In the genomic region with DNA sequence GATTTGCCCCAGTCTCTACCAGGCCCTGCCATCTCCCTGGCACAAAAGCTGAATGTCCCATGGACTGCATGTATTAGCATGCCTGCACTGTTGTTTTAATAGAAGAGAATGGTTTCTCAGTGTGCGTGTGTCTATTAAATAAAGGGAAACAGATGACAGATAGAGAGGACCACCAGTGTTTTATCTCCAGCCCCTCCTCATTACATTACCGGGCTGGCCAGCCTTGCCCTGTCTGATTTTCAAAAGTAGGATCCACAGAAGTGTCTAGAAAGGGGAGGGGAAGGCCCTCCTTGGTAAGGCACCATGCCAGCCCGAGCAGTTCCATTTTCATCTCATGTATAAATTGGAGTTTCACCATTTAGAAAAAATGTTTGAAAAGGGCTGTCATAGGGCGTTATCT, we compare ENCODE assay signal across 16 cellular contexts.
DNase-seq lines count a peak whose midpoint lies in the region; ATAC-seq and TF ChIP-seq lines count a peak whose summit lies in the region.
"Had no signal": no experiment of that assay in that cellular context is flagged by ENCODE, and none has a peak within 500 bp of the region (broad histone marks: within the 10 kb centered on the region; RNA-seq: fewer than 3 reads in every experiment).

No MANE protein-coding gene starts in this region.

- POLR2A ChIA-PET in activated CD8-positive, alpha-beta T cell treated with anti-CD3 and anti-CD28 coated beads, Interleukin-2, amount 10 ng/mL, durations not matched to agents 7 days and 5 days (lab: Charles Lee), result interaction anchor here (0.6 to 1.2 kb wide), 5 partner anchors 9 to 66 kb away, joined by 3 to 4 read pairs (median 3); no protein-coding TSS in a partner anchor
- POLR2A ChIA-PET in activated CD8-positive, alpha-beta T cell treated with anti-CD3 and anti-CD28 coated beads for 36 hours (lab: Charles Lee), result interaction anchor here (0.6 to 3.8 kb wide), 3 partner anchors 16 to 93 kb away, joined by 3 to 18 read pairs (median 3); no protein-coding TSS in a partner anchor

- TF ChIP-seq CTCF in activated CD8-positive, alpha-beta T cell treated with anti-CD3 and anti-CD28 coated beads for 36 hours (IDR thresholded peaks at IDR 0.05), result no peak
- TF ChIP-seq CTCF in progenitor cell of endocrine pancreas (IDR thresholded peaks at IDR 0.05; ENCODE audit: unreplicated experiment), result no peak

- H3K9me3 Mint-ChIP-seq in activated CD8-positive, alpha-beta T cell treated with anti-CD3 and anti-CD28 coated beads, Interleukin-2, amount 10 ng/mL, durations not matched to agents 7 days and 5 days (ENCODE audit: insufficient read depth), result peaks cover 8% of the 10 kb centered on the region
- peaks cover 9% of the 10 kb centered on the region for H3K9me3 Mint-ChIP-seq in activated CD8-positive, alpha-beta T cell treated with anti-CD3 and anti-CD28 coated beads for 36 hours
- H3K9me3 Mint-ChIP-seq in stimulated activated naive CD8-positive, alpha-beta T cell treated with anti-CD3 and anti-CD28 coated beads, Interleukin-15, Interleukin-2, amounts not matched to agents 100 ng/mL and 50 ng/mL, for 24 hours, result no peaks in the 10 kb centered on the region
- peaks cover 0 to 8% of the 10 kb centered on the region in 2 donors for H3K9me3 Mint-ChIP-seq in stimulated activated naive CD8-positive, alpha-beta T cell treated with anti-CD3 and anti-CD28 coated beads, Interleukin-15, amount 100 ng/mL, for 72 hours
- H3K9me3 Mint-ChIP-seq in activated naive CD8-positive, alpha-beta T cell treated with anti-CD3 and anti-CD28 coated beads, Interleukin-2, amount 50 U/mL, for 24 hours, result no peaks in the 10 kb centered on the region
- no peaks in the 10 kb centered on the region for H3K9me3 Mint-ChIP-seq in progenitor cell of endocrine pancreas (ENCODE audit: low read depth)

- H3K36me3 Mint-ChIP-seq in activated CD8-positive, alpha-beta T cell treated with anti-CD3 and anti-CD28 coated beads, Interleukin-2, amount 10 ng/mL, durations not matched to agents 7 days and 5 days (ENCODE audit: low read depth), result peaks cover 56% of the 10 kb centered on the region
- H3K36me3 Mint-ChIP-seq in activated CD8-positive, alpha-beta T cell treated with anti-CD3 and anti-CD28 coated beads for 36 hours (ENCODE audit: low read depth), result peaks cover 10% of the 10 kb centered on the region
- H3K36me3 Mint-ChIP-seq in stimulated activated naive CD8-positive, alpha-beta T cell treated with anti-CD3 and anti-CD28 coated beads, Interleukin-15, Interleukin-2, amounts not matched to agents 100 ng/mL and 50 ng/mL, for 24 hours (ENCODE audit: low read depth), result peaks cover 27% of the 10 kb centered on the region
- H3K36me3 Mint-ChIP-seq in activated naive CD8-positive, alpha-beta T cell treated with anti-CD3 and anti-CD28 coated beads, Interleukin-2, amount 50 U/mL, for 24 hours (ENCODE audit: low read depth), result peaks cover 11% of the 10 kb centered on the region
- H3K36me3 Mint-ChIP-seq in progenitor cell of endocrine pancreas (ENCODE audit: insufficient read depth), result no peaks in the 10 kb centered on the region

- no peak for DNase-seq in activated CD8-positive, alpha-beta T cell treated with anti-CD3 and anti-CD28 coated beads, Interleukin-2, amount 10 ng/mL, durations not matched to agents 7 days and 5 days
- DNase-seq in activated CD8-positive, alpha-beta T cell treated with anti-CD3 and anti-CD28 coated beads for 36 hours, result no peak
- DNase-seq in stimulated activated naive CD8-positive, alpha-beta T cell treated with anti-CD3 and anti-CD28 coated beads, Interleukin-15, amount 100 ng/mL, for 72 hours, result no peak
- DNase-seq in activated naive CD8-positive, alpha-beta T cell treated with anti-CD3 and anti-CD28 coated beads, Interleukin-2, amount 50 U/mL, for 24 hours, result no peak
- DNase-seq in NCI-H69 (lab: John Stamatoyannopoulos, UW), result no peak
- DNase-seq in progenitor cell of endocrine pancreas (ENCODE audit: low spot score, unreplicated experiment), result no peak
- DNase-seq: BE2C; IMR-90; NCI-H1105; NCI-H146; NCI-H2029; NCI-H2227 treated with DMSO at 0.1 percent for 48 hours; NCI-H510A treated with DMSO at 0.1 percent for 48 hours; NCI-H774; NK-92 treated with Interleukin-12 subunit alpha and Interleukin-12 subunit beta, amount 100 ng/mL, for 24 hours had no signal

- ATAC-seq in activated CD8-positive, alpha-beta T cell treated with anti-CD3 and anti-CD28 coated beads, Interleukin-2, amount 10 ng/mL, durations not matched to agents 7 days and 5 days, result no peak
- no peak for ATAC-seq in activated CD8-positive, alpha-beta T cell treated with anti-CD3 and anti-CD28 coated beads for 36 hours
- ATAC-seq in stimulated activated naive CD8-positive, alpha-beta T cell treated with anti-CD3 and anti-CD28 coated beads, Interleukin-15, amount 100 ng/mL, for 72 hours, result no peak
- ATAC-seq in activated naive CD8-positive, alpha-beta T cell treated with anti-CD3 and anti-CD28 coated beads, Interleukin-2, amount 50 U/mL, for 24 hours, result no peak

- no peak overlapping the region for H3K4me3 Mint-ChIP-seq in activated CD8-positive, alpha-beta T cell treated with anti-CD3 and anti-CD28 coated beads, Interleukin-2, amount 10 ng/mL, durations not matched to agents 7 days and 5 days
- no peak overlapping the region for H3K4me3 Mint-ChIP-seq in activated CD8-positive, alpha-beta T cell treated with anti-CD3 and anti-CD28 coated beads for 36 hours
- H3K4me3 Mint-ChIP-seq in stimulated activated naive CD8-positive, alpha-beta T cell treated with anti-CD3 and anti-CD28 coated beads, Interleukin-15, Interleukin-2, amounts not matched to agents 100 ng/mL and 50 ng/mL, for 24 hours, result no peak overlapping the region
- no peak overlapping the region for H3K4me3 Mint-ChIP-seq in stimulated activated naive CD8-positive, alpha-beta T cell treated with anti-CD3 and anti-CD28 coated beads, Interleukin-15, amount 100 ng/mL, for 72 hours
- no peak overlapping the region for H3K4me3 Mint-ChIP-seq in activated naive CD8-positive, alpha-beta T cell treated with anti-CD3 and anti-CD28 coated beads, Interleukin-2, amount 50 U/mL, for 24 hours
- H3K4me3 Mint-ChIP-seq in progenitor cell of endocrine pancreas (ENCODE audit: low read depth), result no peak overlapping the region

- peak overlapping the region; percentile 81 for H3K27ac Mint-ChIP-seq in activated CD8-positive, alpha-beta T cell treated with anti-CD3 and anti-CD28 coated beads, Interleukin-2, amount 10 ng/mL, durations not matched to agents 7 days and 5 days
- H3K27ac Mint-ChIP-seq in activated CD8-positive, alpha-beta T cell treated with anti-CD3 and anti-CD28 coated beads for 36 hours, result no peak overlapping the region
- peak overlapping the region; percentile 72 for H3K27ac Mint-ChIP-seq in stimulated activated naive CD8-positive, alpha-beta T cell treated with anti-CD3 and anti-CD28 coated beads, Interleukin-15, Interleukin-2, amounts not matched to agents 100 ng/mL and 50 ng/mL, for 24 hours
- peak overlapping the region in 1 of 2 donors; percentile 10 for H3K27ac Mint-ChIP-seq in stimulated activated naive CD8-positive, alpha-beta T cell treated with anti-CD3 and anti-CD28 coated beads, Interleukin-15, amount 100 ng/mL, for 72 hours
- peak overlapping the region; percentile 83 for H3K27ac Mint-ChIP-seq in activated naive CD8-positive, alpha-beta T cell treated with anti-CD3 and anti-CD28 coated beads, Interleukin-2, amount 50 U/mL, for 24 hours
- no peak overlapping the region for H3K27ac Mint-ChIP-seq in progenitor cell of endocrine pancreas

- intact Hi-C loops in activated CD8-positive, alpha-beta T cell treated with anti-CD3 and anti-CD28 coated beads for 36 hours (cut with micrococcal nuclease), result no loop called here

- CTCF ChIA-PET in activated CD8-positive, alpha-beta T cell treated with anti-CD3 and anti-CD28 coated beads, Interleukin-2, amount 10 ng/mL, durations not matched to agents 7 days and 5 days (lab: Charles Lee), result interaction anchor here (0.8 to 1.3 kb wide), 5 partner anchors 12 to 188 kb away, joined by 3 to 4 read pairs (median 4); no protein-coding TSS in a partner anchor
- CTCF ChIA-PET in activated CD8-positive, alpha-beta T cell treated with anti-CD3 and anti-CD28 coated beads for 36 hours (lab: Charles Lee), result interaction anchor here (1.2 to 2.3 kb wide), 4 partner anchors 10 to 107 kb away, joined by 3 to 7 read pairs (median 4); no protein-coding TSS in a partner anchor

- H3K27me3 Mint-ChIP-seq in activated CD8-positive, alpha-beta T cell treated with anti-CD3 and anti-CD28 coated beads, Interleukin-2, amount 10 ng/mL, durations not matched to agents 7 days and 5 days (ENCODE audit: low read depth), result no peaks in the 10 kb centered on the region
- no peaks in the 10 kb centered on the region for H3K27me3 Mint-ChIP-seq in activated CD8-positive, alpha-beta T cell treated with anti-CD3 and anti-CD28 coated beads for 36 hours
- H3K27me3 Mint-ChIP-seq in stimulated activated naive CD8-positive, alpha-beta T cell treated with anti-CD3 and anti-CD28 coated beads, Interleukin-15, Interleukin-2, amounts not matched to agents 100 ng/mL and 50 ng/mL, for 24 hours, result no peaks in the 10 kb centered on the region
- no peaks in the 10 kb centered on the region for H3K27me3 Mint-ChIP-seq in stimulated activated naive CD8-positive, alpha-beta T cell treated with anti-CD3 and anti-CD28 coated beads, Interleukin-15, amount 100 ng/mL, for 72 hours
- no peaks in the 10 kb centered on the region for H3K27me3 Mint-ChIP-seq in activated naive CD8-positive, alpha-beta T cell treated with anti-CD3 and anti-CD28 coated beads, Interleukin-2, amount 50 U/mL, for 24 hours
- peaks cover 8% of the 10 kb centered on the region for H3K27me3 Mint-ChIP-seq in progenitor cell of endocrine pancreas

- H3K4me1 Mint-ChIP-seq in activated CD8-positive, alpha-beta T cell treated with anti-CD3 and anti-CD28 coated beads, Interleukin-2, amount 10 ng/mL, durations not matched to agents 7 days and 5 days (ENCODE audit: low read depth), result peaks cover 89% of the 10 kb centered on the region
- H3K4me1 Mint-ChIP-seq in activated CD8-positive, alpha-beta T cell treated with anti-CD3 and anti-CD28 coated beads for 36 hours (ENCODE audit: low read depth), result peaks cover 65% of the 10 kb centered on the region
- peaks cover 73% of the 10 kb centered on the region for H3K4me1 Mint-ChIP-seq in stimulated activated naive CD8-positive, alpha-beta T cell treated with anti-CD3 and anti-CD28 coated beads, Interleukin-15, Interleukin-2, amounts not matched to agents 100 ng/mL and 50 ng/mL, for 24 hours (ENCODE audit: low read depth)
- H3K4me1 Mint-ChIP-seq in stimulated activated naive CD8-positive, alpha-beta T cell treated with anti-CD3 and anti-CD28 coated beads, Interleukin-15, amount 100 ng/mL, for 72 hours, result peaks cover 71% of the 10 kb centered on the region
- peaks cover 68% of the 10 kb centered on the region for H3K4me1 Mint-ChIP-seq in activated naive CD8-positive, alpha-beta T cell treated with anti-CD3 and anti-CD28 coated beads, Interleukin-2, amount 50 U/mL, for 24 hours
- peaks cover 16% of the 10 kb centered on the region for H3K4me1 Mint-ChIP-seq in progenitor cell of endocrine pancreas (ENCODE audit: low read depth)

Comparison
In these comparisons a context has a peak if more than half of its experiments do, and no peak if none do; other contexts are left out.
1. H3K27ac Mint-ChIP-seq: peak in activated CD8-positive, alpha-beta T cell treated with anti-CD3 and anti-CD28 coated beads, Interleukin-2, amount 10 ng/mL, durations not matched to agents 7 days and 5 days (single experiment), stimulated activated naive CD8-positive, alpha-beta T cell treated with anti-CD3 and anti-CD28 coated beads, Interleukin-15, Interleukin-2, amounts not matched to agents 100 ng/mL and 50 ng/mL, for 24 hours (single experiment) and activated naive CD8-positive, alpha-beta T cell treated with anti-CD3 and anti-CD28 coated beads, Interleukin-2, amount 50 U/mL, for 24 hours (single experiment); none in activated CD8-positive, alpha-beta T cell treated with anti-CD3 and anti-CD28 coated beads for 36 hours (single experiment) and progenitor cell of endocrine pancreas (single experiment).